9 cellular contexts compared by ENCODE assay signal in the genomic region with DNA sequence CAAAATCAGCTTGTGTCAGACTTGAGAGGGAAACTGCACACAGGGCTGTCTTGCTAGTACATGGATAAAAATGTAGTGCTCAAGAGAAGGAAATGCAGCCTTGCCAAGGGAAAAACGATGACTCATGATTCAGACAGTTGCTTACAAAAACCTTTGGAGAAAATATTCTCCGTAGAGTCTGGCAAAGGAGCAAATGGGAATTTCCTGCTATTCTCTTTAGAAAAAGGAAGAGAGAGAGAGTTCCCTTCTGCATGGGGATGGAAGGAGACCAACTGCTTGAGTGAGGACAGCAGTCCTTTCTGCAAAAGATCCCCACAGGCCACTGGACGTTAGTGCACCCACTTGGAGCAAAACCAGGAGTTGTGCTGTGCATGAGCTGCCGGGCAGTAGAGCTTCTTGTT. TPM values are rescaled to one million over a fixed set of nuclear protein-coding genes. Genes with fewer than 3 reads are reported as not detected.
DNase-seq lines count a peak whose midpoint lies in the region; ATAC-seq, FAIRE-seq and TF ChIP-seq lines count a peak whose summit lies in the region.
"Had no signal": no experiment of that assay in that cellular context is flagged by ENCODE, and none has a peak within 500 bp of the region (broad histone marks: within the 10 kb centered on the region; RNA-seq: fewer than 3 reads in every experiment).

No MANE protein-coding gene starts in this region.

- no peak for TF ChIP-seq RAD21 in HepG2 (CRISPR knock-in tag; IDR thresholded peaks at IDR 0.05)

- no peak overlapping the region for H3K27ac Mint-ChIP-seq in naive thymus-derived CD4-positive, alpha-beta T cell
- no peak overlapping the region for H3K27ac Mint-ChIP-seq in activated T-cell treated with anti-CD3 and anti-CD28 coated beads, Interleukin-2, amount 50 U/mL, for 72 hours

- H3K9me3 ChIP-seq in HepG2 (ENCODE audit: low read length): no peaks in the 10 kb centered on the region
- H3K9me3 ChIP-seq in upper lobe of left lung: no peaks in the 10 kb centered on the region
- no peaks in the 10 kb centered on the region for H3K9me3 ChIP-seq in naive thymus-derived CD4-positive, alpha-beta T cell (ENCODE audit: control insufficient read depth in 2 of 3, low read length in 3 of 3)

- peaks cover 0 to 4% (median 0%) of the 10 kb centered on the region in 5 donors for H3K36me3 Mint-ChIP-seq in naive thymus-derived CD4-positive, alpha-beta T cell
- no peaks in the 10 kb centered on the region for H3K36me3 Mint-ChIP-seq in activated T-cell treated with anti-CD3 and anti-CD28 coated beads, Interleukin-2, amount 50 U/mL, for 72 hours (ENCODE audit: insufficient read depth in 2 of 2)

- H3K79me2 ChIP-seq in HepG2 (ENCODE audit: insufficient read depth, low read length): no peaks in the 10 kb centered on the region

- peaks cover 0 to 22% (median 0%) of the 10 kb centered on the region in 5 donors for H3K27me3 Mint-ChIP-seq in naive thymus-derived CD4-positive, alpha-beta T cell
- H3K27me3 Mint-ChIP-seq in activated T-cell treated with anti-CD3 and anti-CD28 coated beads, Interleukin-2, amount 50 U/mL, for 72 hours (ENCODE audit: low read depth): no peaks in the 10 kb centered on the region

- DNase-seq in DMS153 (lab: John Stamatoyannopoulos, UW) (peak; percentile 22), DMS153 treated with DMSO at 0.1 percent for 48 hours (lab: John Stamatoyannopoulos, UW; ENCODE audit: unreplicated experiment) (no peak), bronchial epithelial cell (ENCODE audit: low read depth) (peak; percentile 90), HepG2 (ENCODE audit: low spot score) (no peak), upper lobe of left lung (peak in 1 of 2 donors; percentile 47)
- DNase-seq in naive thymus-derived CD4-positive, alpha-beta T cell: no peak
- DNase-seq in activated T-cell treated with anti-CD3 and anti-CD28 coated beads, Interleukin-2, amount 50 U/mL, for 72 hours: no peak

- no TSS peak for BruUV-seq in HepG2 (replicated peaks; lab: Mats Ljungman, UMichigan)

- H3K27ac ChIP-seq in HepG2 (ENCODE audit: extremely low read length, insufficient read depth, low read length) (no peak overlapping the region), upper lobe of left lung (peak overlapping the region in 1 of 4 donors; percentile 43)
- no peak overlapping the region for H3K27ac ChIP-seq in naive thymus-derived CD4-positive, alpha-beta T cell (ENCODE audit: low read depth, low read length)
- H3K27ac ChIP-seq: 22Rv1 had no signal

- no peaks in the 10 kb centered on the region for H4K20me1 ChIP-seq in HepG2 (ENCODE audit: insufficient read depth, low read length)

- TF ChIP-seq EP300 in HepG2 (IDR thresholded peaks at IDR 0.05; ENCODE audit: low read depth in 2 of 2, low read length in 2 of 2): no peak
- TF ChIP-seq EP300 in HepG2 (CRISPR knock-in tag; IDR thresholded peaks at IDR 0.05; ENCODE audit: borderline replicate concordance): no peak
- TF ChIP-seq EP300 in upper lobe of left lung (IDR thresholded peaks at IDR 0.05): no peak

- H3K4me3 ChIP-seq in bronchial epithelial cell (ENCODE audit: low read depth, low read length) (no peak overlapping the region), HepG2 (replicated peaks in 1 of 3; ENCODE audit: insufficient read depth in 1 of 3, low read depth in 2 of 3, low read length in 3 of 3) (no peak overlapping the region), upper lobe of left lung (peak overlapping the region in 1 of 4 donors; percentile 4)
- H3K4me3 ChIP-seq in naive thymus-derived CD4-positive, alpha-beta T cell (ENCODE audit: low read length): no peak overlapping the region

- no peak overlapping the region for H2AFZ ChIP-seq in HepG2 (ENCODE audit: low read length)

- POLR2A ChIA-PET in HepG2 (lab: Yijun Ruan, JAX): no interaction called here
- POLR2A ChIA-PET in naive thymus-derived CD4-positive, alpha-beta T cell (lab: Charles Lee): interaction anchor here (0.5 kb wide), 1 partner anchor 1685 kb away, joined by 3 read pairs; no protein-coding TSS in a partner anchor

- H3K36me3 ChIP-seq in bronchial epithelial cell (ENCODE audit: control insufficient read depth, insufficient read depth, low read length): no peaks in the 10 kb centered on the region
- no peaks in the 10 kb centered on the region for H3K36me3 ChIP-seq in HepG2 (replicated peaks in 1 of 2; ENCODE audit: control insufficient read depth in 1 of 2, insufficient read depth in 2 of 2, low read length in 2 of 2)
- H3K36me3 ChIP-seq in upper lobe of left lung: no peaks in the 10 kb centered on the region
- H3K36me3 ChIP-seq in naive thymus-derived CD4-positive, alpha-beta T cell (ENCODE audit: control insufficient read depth in 2 of 3, insufficient read depth in 3 of 3, low read length in 3 of 3): no peaks in the 10 kb centered on the region

- H3K4me1 ChIP-seq in HepG2 (ENCODE audit: insufficient read depth, low read length): no peaks in the 10 kb centered on the region
- peaks cover 6 to 10% (median 9%) of the 10 kb centered on the region in 4 donors for H3K4me1 ChIP-seq in upper lobe of left lung
- no peaks in the 10 kb centered on the region for H3K4me1 ChIP-seq in naive thymus-derived CD4-positive, alpha-beta T cell (ENCODE audit: control insufficient read depth in 2 of 2, insufficient read depth in 2 of 2, low read length in 2 of 2)

- H3K4me2 ChIP-seq in HepG2 (ENCODE audit: low read depth, low read length): no peak overlapping the region

- H3K9me3 Mint-ChIP-seq in naive thymus-derived CD4-positive, alpha-beta T cell: no peaks in the 10 kb centered on the region
- H3K9me3 Mint-ChIP-seq in activated T-cell treated with anti-CD3 and anti-CD28 coated beads, Interleukin-2, amount 50 U/mL, for 72 hours: no peaks in the 10 kb centered on the region

- H3K27me3 ChIP-seq in bronchial epithelial cell (ENCODE audit: control insufficient read depth, insufficient read depth, low read length) (no peaks in the 10 kb centered on the region), HepG2 (ENCODE audit: control insufficient read depth in 1 of 2, insufficient read depth in 2 of 2, low read length in 2 of 2) (no peaks in the 10 kb centered on the region), upper lobe of left lung (no peaks in the 10 kb centered on the region)
- no peaks in the 10 kb centered on the region for H3K27me3 ChIP-seq in naive thymus-derived CD4-positive, alpha-beta T cell (ENCODE audit: control insufficient read depth in 2 of 2, insufficient read depth in 2 of 2, low read length in 2 of 2)

- FAIRE-seq in bronchial epithelial cell (lab: Jason Lieb, UNC) (no peak), HepG2 (lab: Jason Lieb, UNC) (no peak)

- peak; percentile 82 for ATAC-seq in HepG2
- peak; percentile 66 to 93 for ATAC-seq in upper lobe of left lung (ENCODE audit: low FRiP score in 2 of 2)
- no peak for ATAC-seq in naive thymus-derived CD4-positive, alpha-beta T cell
- no peak for ATAC-seq in activated T-cell treated with anti-CD3 and anti-CD28 coated beads, Interleukin-2, amount 50 U/mL, for 72 hours (replicated peaks in 1 of 2)
- ATAC-seq in HG03280 (IDR thresholded peaks at IDR 0.05; ENCODE audit: unreplicated experiment): no peak

- TF ChIP-seq CTCF in bronchial epithelial cell (IDR thresholded peaks at IDR 0.05; ENCODE audit: insufficient read depth, low read length, severe bottlenecking) (peak; percentile 9), HepG2 (CRISPR knock-in tag; IDR thresholded peaks at IDR 0.05) (no peak), upper lobe of left lung (IDR thresholded peaks at IDR 0.05) (peak; percentile 11 to 41 (median 20))

- intact Hi-C loops in HepG2 (cut with micrococcal nuclease; ENCODE audit: unreplicated experiment): no loop called here
- intact Hi-C loops in naive thymus-derived CD4-positive, alpha-beta T cell (cut with micrococcal nuclease): no loop called here

- CTCF ChIA-PET in HepG2 (lab: Yijun Ruan, JAX; ENCODE audit: low intra/inter-chr PET ratio, low total read pairs): no interaction called here
- CTCF ChIA-PET in naive thymus-derived CD4-positive, alpha-beta T cell (lab: Charles Lee): interaction anchor here (1.2 kb wide), 1 partner anchor 26 kb away, joined by 3 read pairs; no protein-coding TSS in a partner anchor

- H3K4me3 Mint-ChIP-seq in naive thymus-derived CD4-positive, alpha-beta T cell: no peak overlapping the region
- no peak overlapping the region for H3K4me3 Mint-ChIP-seq in activated T-cell treated with anti-CD3 and anti-CD28 coated beads, Interleukin-2, amount 50 U/mL, for 72 hours

- H3K9ac ChIP-seq in HepG2 (ENCODE audit: insufficient read depth, low read depth, low read length): no peak overlapping the region

- no peak for TF ChIP-seq POLR2A in HepG2 (IDR thresholded peaks at IDR 0.05; ENCODE audit: insufficient read depth in 1 of 2, low read depth in 2 of 2, low read length in 2 of 2)
- no peak for TF ChIP-seq POLR2A in upper lobe of left lung (IDR thresholded peaks at IDR 0.05)

- in situ Hi-C loops in HepG2 (cut with HindIII; ENCODE audit: extremely low pct_ligation_motif_present, low pct_unique_long_range_greater_than_20kb): no loop called here

- H3K4me1 Mint-ChIP-seq in naive thymus-derived CD4-positive, alpha-beta T cell: peaks cover 0 to 6% (median 0%) of the 10 kb centered on the region in 7 donors
- no peaks in the 10 kb centered on the region for H3K4me1 Mint-ChIP-seq in activated T-cell treated with anti-CD3 and anti-CD28 coated beads, Interleukin-2, amount 50 U/mL, for 72 hours (ENCODE audit: low read depth)

- 23% methylated on average over 4 of the region's 4 CpGs for WGBS in HepG2 (ENCODE audit: low lambda C conversion rate)
- 7 to 21% methylated on average over 4 of the region's 4 CpGs for WGBS in upper lobe of left lung, 2 donors

RNA-seq across cellular contexts. Expression of a gene that starts 7.6 kb away (rescaled TPM):
- 0.26 TPM in 2 replicates for total RNA-seq in bronchial epithelial cell
- not detected in 2 replicates for total RNA-seq in HepG2 (2016; rRNA removed; fragmentation: Illumina TruSeq; extraction: Trizol)
- total RNA-seq in HepG2 (2016; cell fraction: cytosol; rRNA removed; fragmentation: Illumina TruSeq; extraction: Trizol; ENCODE audit: low read depth): not detected in 2 replicates
- total RNA-seq in HepG2 (2016; cell fraction: insoluble cytoplasmic fraction; rRNA removed; fragmentation: Illumina TruSeq; extraction: Trizol): not detected in 2 replicates
- not detected in 2 replicates for total RNA-seq in HepG2 (2016; cell fraction: membrane; rRNA removed; fragmentation: Illumina TruSeq; extraction: Trizol)
- not detected in 2 replicates for total RNA-seq in HepG2 (2016; cell fraction: nucleus; rRNA removed; fragmentation: Illumina TruSeq; extraction: Trizol)
- polyA plus RNA-seq in HepG2 (2011; rRNA removed): not detected in 2 replicates
- polyA plus RNA-seq in HepG2 (2011; cell fraction: cytosol; rRNA removed): not detected in 2 replicates
- not detected in 2 replicates for polyA plus RNA-seq in HepG2 (2011; cell fraction: nucleus; rRNA removed)
- polyA plus RNA-seq in HepG2 (2012): not detected in 2 replicates
- not detected in 2 replicates for polyA plus RNA-seq in HepG2 (2016; cell fraction: cytosol; fragmentation: Illumina TruSeq; extraction: Trizol; ENCODE audit: low read depth)
- not detected in 2 replicates for polyA plus RNA-seq in HepG2 (2016; cell fraction: insoluble cytoplasmic fraction; fragmentation: Illumina TruSeq; extraction: Trizol; ENCODE audit: low read depth)
- polyA plus RNA-seq in HepG2 (2016; cell fraction: membrane; fragmentation: Illumina TruSeq; extraction: Trizol; ENCODE audit: low read depth): not detected in 2 replicates
- polyA plus RNA-seq in HepG2 (2016; cell fraction: nucleus; fragmentation: Illumina TruSeq; extraction: Trizol; ENCODE audit: insufficient read depth, low read depth): not detected in 2 replicates
- not detected in 2 replicates for polyA minus RNA-seq in HepG2 (2011; rRNA and poly(A)+ RNA removed; ENCODE audit: low replicate concordance)
- polyA minus RNA-seq in HepG2 (2011; cell fraction: cytosol; rRNA and poly(A)+ RNA removed): not detected in 2 replicates
- polyA minus RNA-seq in HepG2 (2011; cell fraction: nucleus; rRNA and poly(A)+ RNA removed): not detected in 2 replicates
- not detected for total RNA-seq in upper lobe of left lung
- total RNA-seq in naive thymus-derived CD4-positive, alpha-beta T cell: not detected
- polyA plus RNA-seq in naive thymus-derived CD4-positive, alpha-beta T cell: not detected
- 1 to 10 TPM in 1 of 2 donors, under 1 TPM in 1; 0.58 to 1.6 TPM for total RNA-seq in activated T-cell treated with anti-CD3 and anti-CD28 coated beads, Interleukin-2, amount 50 U/mL, for 72 hours

RNA-seq across cellular contexts. Expression of a gene that starts 38.7 kb away (rescaled TPM):
- 0.79 and 2.4 TPM in 2 replicates for total RNA-seq in bronchial epithelial cell
- not detected in 2 replicates for total RNA-seq in HepG2 (2016; rRNA removed; fragmentation: Illumina TruSeq; extraction: Trizol)
- total RNA-seq in HepG2 (2016; cell fraction: cytosol; rRNA removed; fragmentation: Illumina TruSeq; extraction: Trizol; ENCODE audit: low read depth): not detected in 2 replicates
- total RNA-seq in HepG2 (2016; cell fraction: insoluble cytoplasmic fraction; rRNA removed; fragmentation: Illumina TruSeq; extraction: Trizol): not detected in 2 replicates
- total RNA-seq in HepG2 (2016; cell fraction: membrane; rRNA removed; fragmentation: Illumina TruSeq; extraction: Trizol): not detected in 2 replicates
- not detected in 2 replicates for total RNA-seq in HepG2 (2016; cell fraction: nucleus; rRNA removed; fragmentation: Illumina TruSeq; extraction: Trizol)
- not detected in 2 replicates for polyA plus RNA-seq in HepG2 (2011; rRNA removed)
- not detected in 2 replicates for polyA plus RNA-seq in HepG2 (2011; cell fraction: cytosol; rRNA removed)
- not detected in 2 replicates for polyA plus RNA-seq in HepG2 (2011; cell fraction: nucleus; rRNA removed)
- polyA plus RNA-seq in HepG2 (2012): 0.05 and 0.08 TPM in 2 replicates
- polyA plus RNA-seq in HepG2 (2016; cell fraction: cytosol; fragmentation: Illumina TruSeq; extraction: Trizol; ENCODE audit: low read depth): not detected in 2 replicates
- polyA plus RNA-seq in HepG2 (2016; cell fraction: insoluble cytoplasmic fraction; fragmentation: Illumina TruSeq; extraction: Trizol; ENCODE audit: low read depth): not detected in 2 replicates
- polyA plus RNA-seq in HepG2 (2016; cell fraction: membrane; fragmentation: Illumina TruSeq; extraction: Trizol; ENCODE audit: low read depth): not detected in 2 replicates
- polyA plus RNA-seq in HepG2 (2016; cell fraction: nucleus; fragmentation: Illumina TruSeq; extraction: Trizol; ENCODE audit: insufficient read depth, low read depth): not detected in 2 replicates
- not detected in 2 replicates for polyA minus RNA-seq in HepG2 (2011; rRNA and poly(A)+ RNA removed; ENCODE audit: low replicate concordance)
- polyA minus RNA-seq in HepG2 (2011; cell fraction: cytosol; rRNA and poly(A)+ RNA removed): not detected in 2 replicates
- polyA minus RNA-seq in HepG2 (2011; cell fraction: nucleus; rRNA and poly(A)+ RNA removed): under 0.01 and 0.26 TPM in 2 replicates
- total RNA-seq in upper lobe of left lung: 10 to 100 TPM in 2 of 6 donors, 1 to 10 TPM in 4; 2.7 to 17.7 (median 7.3) TPM
- total RNA-seq in naive thymus-derived CD4-positive, alpha-beta T cell: 10 to 100 TPM in 4 of 5 experiments, 1 to 10 TPM in 1; 9.3 to 15.2 (median 13.6) TPM
- polyA plus RNA-seq in naive thymus-derived CD4-positive, alpha-beta T cell: 1 to 10 TPM; 7.6 to 7.9 TPM
- total RNA-seq in activated T-cell treated with anti-CD3 and anti-CD28 coated beads, Interleukin-2, amount 50 U/mL, for 72 hours: 1 to 10 TPM; 1.8 to 3.3 TPM

Comparison
In these comparisons a context has a peak if more than half of its experiments do, and no peak if none do; other contexts are left out.
1. DNase-seq: peak in DMS153 (single experiment) and bronchial epithelial cell (single experiment); none in DMS153 treated with DMSO at 0.1 percent for 48 hours (single experiment), HepG2 (single experiment), naive thymus-derived CD4-positive, alpha-beta T cell (0 of 9) and activated T-cell treated with anti-CD3 and anti-CD28 coated beads, Interleukin-2, amount 50 U/mL, for 72 hours (0 of 2).
2. ATAC-seq: peak in HepG2 (single experiment) and upper lobe of left lung (2 of 2); none in naive thymus-derived CD4-positive, alpha-beta T cell (single experiment), activated T-cell treated with anti-CD3 and anti-CD28 coated beads, Interleukin-2, amount 50 U/mL, for 72 hours (0 of 2) and HG03280 (single experiment).